In the genomic region with DNA sequence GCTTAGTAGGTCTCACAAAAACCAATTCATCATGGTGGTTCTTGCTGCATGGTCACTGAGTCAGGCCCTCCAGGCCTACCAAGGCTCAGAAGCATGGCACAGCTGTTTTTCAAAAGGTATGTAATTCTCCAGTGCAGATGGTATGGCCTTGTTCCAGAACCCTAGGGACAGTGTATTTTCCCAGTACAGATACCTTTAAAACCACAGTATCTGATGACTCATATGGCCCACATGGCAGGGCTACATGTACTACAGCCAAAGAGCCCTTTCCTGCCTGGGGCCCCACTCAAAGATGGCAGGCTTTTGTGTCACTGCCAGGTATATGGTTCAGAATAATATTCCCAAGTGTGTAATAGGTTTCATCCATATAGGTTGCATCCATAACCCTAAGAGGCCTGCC, we compare ENCODE assay signal across 10 cellular contexts. TPM values are rescaled to one million over a fixed set of nuclear protein-coding genes. Genes with fewer than 3 reads are reported as not detected.
DNase-seq lines count a peak whose midpoint lies in the region; ATAC-seq, FAIRE-seq and TF ChIP-seq lines count a peak whose summit lies in the region.
"Had no signal": no experiment of that assay in that cellular context is flagged by ENCODE, and none has a peak within 500 bp of the region (broad histone marks: within the 10 kb centered on the region; RNA-seq: fewer than 3 reads in every experiment).

No MANE protein-coding gene starts in this region.

- no peak for TF ChIP-seq CTCF in CD14-positive monocyte (IDR thresholded peaks at IDR 0.05)

- peak; percentile 67 for FAIRE-seq in HTR-8/SVneo (lab: Jason Lieb, UNC)

- no peak overlapping the region for H3K27ac Mint-ChIP-seq in activated CD8-positive, alpha-beta T cell treated with anti-CD3 and anti-CD28 coated beads, Interleukin-2, amount 10 ng/mL, durations not matched to agents 7 days and 5 days
- H3K27ac Mint-ChIP-seq in CD14-positive monocyte: no peak overlapping the region
- H3K27ac Mint-ChIP-seq: natural killer cell treated with Interleukin-12 subunit alpha and Interleukin-12 subunit beta and Interleukin-15 and Interleukin-18, amount 100 ng/mL, for 72 hours had no signal

- DNase-seq in DMS 273 treated with DMSO at 0.1 percent for 48 hours (lab: John Stamatoyannopoulos, UW): peak; percentile 95
- DNase-seq in HTR-8/SVneo (ENCODE audit: insufficient read length, low spot score): peak; percentile 66
- DNase-seq in activated CD8-positive, alpha-beta T cell treated with anti-CD3 and anti-CD28 coated beads, Interleukin-2, amount 10 ng/mL, durations not matched to agents 7 days and 5 days: no peak
- DNase-seq in iris pigment epithelial cell (ENCODE audit: low read depth): peak; percentile 80
- no peak for DNase-seq in NCI-H1092 treated with DMSO at 0.1 percent for 48 hours (lab: John Stamatoyannopoulos, UW)
- DNase-seq in CD14-positive monocyte (ENCODE audit: low spot score): no peak
- DNase-seq in NCI-H2227 (lab: John Stamatoyannopoulos, UW; ENCODE audit: unreplicated experiment): no peak
- DNase-seq in NCI-H128 (lab: John Stamatoyannopoulos, UW; ENCODE audit: unreplicated experiment): no peak
- DNase-seq: activated naive CD4-positive, alpha-beta T cell treated with Interleukin-2 at 50 U/mL for 16 hours had no signal

- no peaks in the 10 kb centered on the region for H3K9me3 Mint-ChIP-seq in activated CD8-positive, alpha-beta T cell treated with anti-CD3 and anti-CD28 coated beads, Interleukin-2, amount 10 ng/mL, durations not matched to agents 7 days and 5 days (ENCODE audit: insufficient read depth)
- H3K9me3 Mint-ChIP-seq in CD14-positive monocyte: peaks cover 0 to 4% (median 0%) of the 10 kb centered on the region in 7 donors
- H3K9me3 Mint-ChIP-seq: natural killer cell treated with Interleukin-12 subunit alpha and Interleukin-12 subunit beta and Interleukin-15 and Interleukin-18, amount 100 ng/mL, for 72 hours had no signal

- no peak overlapping the region for H3K4me3 Mint-ChIP-seq in activated CD8-positive, alpha-beta T cell treated with anti-CD3 and anti-CD28 coated beads, Interleukin-2, amount 10 ng/mL, durations not matched to agents 7 days and 5 days
- no peak overlapping the region for H3K4me3 Mint-ChIP-seq in CD14-positive monocyte
- H3K4me3 Mint-ChIP-seq: natural killer cell treated with Interleukin-12 subunit alpha and Interleukin-12 subunit beta and Interleukin-15 and Interleukin-18, amount 100 ng/mL, for 72 hours had no signal

- ATAC-seq in activated CD8-positive, alpha-beta T cell treated with anti-CD3 and anti-CD28 coated beads, Interleukin-2, amount 10 ng/mL, durations not matched to agents 7 days and 5 days: peak; percentile 45

- intact Hi-C loops in CD14-positive monocyte (cut with micrococcal nuclease): no loop called here

- CTCF ChIA-PET in activated CD8-positive, alpha-beta T cell treated with anti-CD3 and anti-CD28 coated beads, Interleukin-2, amount 10 ng/mL, durations not matched to agents 7 days and 5 days (lab: Charles Lee): interaction anchor here (1.9 kb wide), 2 partner anchors 8 to 27 kb away, joined by 4 read pairs; no protein-coding TSS in a partner anchor

- peaks cover 2% of the 10 kb centered on the region for H3K36me3 Mint-ChIP-seq in activated CD8-positive, alpha-beta T cell treated with anti-CD3 and anti-CD28 coated beads, Interleukin-2, amount 10 ng/mL, durations not matched to agents 7 days and 5 days (ENCODE audit: low read depth)
- H3K36me3 Mint-ChIP-seq in CD14-positive monocyte: no peaks in the 10 kb centered on the region

- POLR2A ChIA-PET in activated CD8-positive, alpha-beta T cell treated with anti-CD3 and anti-CD28 coated beads, Interleukin-2, amount 10 ng/mL, durations not matched to agents 7 days and 5 days (lab: Charles Lee): no interaction called here

- H3K27me3 Mint-ChIP-seq in activated CD8-positive, alpha-beta T cell treated with anti-CD3 and anti-CD28 coated beads, Interleukin-2, amount 10 ng/mL, durations not matched to agents 7 days and 5 days (ENCODE audit: low read depth): no peaks in the 10 kb centered on the region
- peaks cover 8 to 26% (median 15%) of the 10 kb centered on the region in 3 donors for H3K27me3 Mint-ChIP-seq in CD14-positive monocyte (ENCODE audit: low read depth in 3 of 3)

- peaks cover 26% of the 10 kb centered on the region for H3K4me1 Mint-ChIP-seq in activated CD8-positive, alpha-beta T cell treated with anti-CD3 and anti-CD28 coated beads, Interleukin-2, amount 10 ng/mL, durations not matched to agents 7 days and 5 days (ENCODE audit: low read depth)
- peaks cover 7% of the 10 kb centered on the region for H3K4me1 Mint-ChIP-seq in CD14-positive monocyte

RNA-seq across cellular contexts. Expression of gene CSF2, which starts 16.5 kb away (rescaled TPM):
- under 1 TPM; 0.55 to 0.61 TPM for total RNA-seq in activated CD8-positive, alpha-beta T cell treated with anti-CD3 and anti-CD28 coated beads, Interleukin-2, amount 10 ng/mL, durations not matched to agents 7 days and 5 days
- polyA plus RNA-seq in CD14-positive monocyte: not detected

RNA-seq across cellular contexts. Expression of gene IL3, which starts 29.7 kb away (rescaled TPM):
- total RNA-seq in activated CD8-positive, alpha-beta T cell treated with anti-CD3 and anti-CD28 coated beads, Interleukin-2, amount 10 ng/mL, durations not matched to agents 7 days and 5 days: not detected
- polyA plus RNA-seq in CD14-positive monocyte: not detected

Comparison
In these comparisons a context has a peak if more than half of its experiments do, and no peak if none do; other contexts are left out.
1. DNase-seq: peak in DMS 273 treated with DMSO at 0.1 percent for 48 hours (single experiment), HTR-8/SVneo (single experiment) and iris pigment epithelial cell (single experiment); none in activated CD8-positive, alpha-beta T cell treated with anti-CD3 and anti-CD28 coated beads, Interleukin-2, amount 10 ng/mL, durations not matched to agents 7 days and 5 days (single experiment), NCI-H1092 treated with DMSO at 0.1 percent for 48 hours (single experiment), CD14-positive monocyte (single experiment), NCI-H2227 (single experiment) and NCI-H128 (single experiment).